Comparison of ENCODE assay signal across 8 cellular contexts in genomic region chr17:31548709-31549108, GRCh38.
DNase-seq lines count a peak whose midpoint lies in the region; ATAC-seq and TF ChIP-seq lines count a peak whose summit lies in the region.

No MANE protein-coding gene starts in this region.

- H3K27me3 ChIP-seq in iPS-20b (ENCODE audit: insufficient read depth, low read length) (peaks cover 26% of the 10 kb centered on the region), thoracic aorta (replicated peaks; ENCODE audit: insufficient read depth) (no peaks in the 10 kb centered on the region)

- H3K9ac ChIP-seq in iPS-20b (ENCODE audit: low read depth, low read length): peak overlapping the region; percentile 91

- peak overlapping the region; percentile 86 for H3K27ac Mint-ChIP-seq in T-helper 1 cell treated with Interleukin-12 subunit alpha and Interleukin-12 subunit beta and Interleukin-4 antibody, amounts not matched to agents 30 μg/mL and 1 μg/mL, for 36 hours
- peak overlapping the region; percentile 80 for H3K27ac Mint-ChIP-seq in activated T-helper 2 cell treated with anti-CD3 and anti-CD28 coated beads, Interferon-gamma antibody, Interleukin-2, Interleukin-4, amounts not matched to agents 10 μg/mL and 5 μg/mL and 100 μg/mL, durations not matched to agents 14 hours and 24 hours and 36 hours

- H3K27me3 Mint-ChIP-seq in T-helper 1 cell treated with Interleukin-12 subunit alpha and Interleukin-12 subunit beta and Interleukin-4 antibody, amounts not matched to agents 30 μg/mL and 1 μg/mL, for 36 hours (ENCODE audit: low read depth): peaks cover 9% of the 10 kb centered on the region
- peaks cover 9% of the 10 kb centered on the region for H3K27me3 Mint-ChIP-seq in activated T-helper 2 cell treated with anti-CD3 and anti-CD28 coated beads, Interferon-gamma antibody, Interleukin-2, Interleukin-4, amounts not matched to agents 10 μg/mL and 5 μg/mL and 100 μg/mL, durations not matched to agents 14 hours and 24 hours and 36 hours (ENCODE audit: low read depth)

- peak overlapping the region; percentile 99 for H3K4me3 ChIP-seq in iPS-20b (ENCODE audit: low read length)
- H3K4me3 ChIP-seq in thoracic aorta: peak overlapping the region; percentile 90

- no peak for TF ChIP-seq CTCF in thoracic aorta (IDR thresholded peaks at IDR 0.05)

- intact Hi-C loops in activated T-helper 2 cell treated with anti-CD3 and anti-CD28 coated beads, Interferon-gamma antibody, Interleukin-2, Interleukin-4, amounts not matched to agents 10 μg/mL and 5 μg/mL and 100 μg/mL, durations not matched to agents 14 hours and 24 hours and 36 hours (cut with micrococcal nuclease): no loop called here

- H3K36me3 ChIP-seq in iPS-20b (ENCODE audit: insufficient read depth, low read depth, low read length) (no peaks in the 10 kb centered on the region), thoracic aorta (no peaks in the 10 kb centered on the region)

- H3K9me3 ChIP-seq in iPS-20b (ENCODE audit: insufficient read depth, low read depth, low read length) (no peaks in the 10 kb centered on the region), thoracic aorta (no peaks in the 10 kb centered on the region)

- H3K4me3 Mint-ChIP-seq in T-helper 1 cell treated with Interleukin-12 subunit alpha and Interleukin-12 subunit beta and Interleukin-4 antibody, amounts not matched to agents 30 μg/mL and 1 μg/mL, for 36 hours: peak overlapping the region; percentile 88
- H3K4me3 Mint-ChIP-seq in activated T-helper 2 cell treated with anti-CD3 and anti-CD28 coated beads, Interferon-gamma antibody, Interleukin-2, Interleukin-4, amounts not matched to agents 10 μg/mL and 5 μg/mL and 100 μg/mL, durations not matched to agents 14 hours and 24 hours and 36 hours (ENCODE audit: low read depth): peak overlapping the region; percentile 85

- H3K27ac ChIP-seq in iPS-20b (ENCODE audit: low read length): peak overlapping the region; percentile 89
- H3K27ac ChIP-seq in thoracic aorta: peak overlapping the region; percentile 89 to 90

- no peak for DNase-seq in T-helper 1 cell
- DNase-seq in activated T-helper 2 cell treated with anti-CD3 and anti-CD28 coated beads, Interferon-gamma antibody, Interleukin-2, Interleukin-4, amounts not matched to agents 10 μg/mL and 5 μg/mL and 100 μg/mL, durations not matched to agents 14 hours and 24 hours and 36 hours (ENCODE audit: low spot score): no peak
- DNase-seq in thoracic aorta (ENCODE audit: low spot score): no peak
- no peak for DNase-seq in stimulated activated naive CD4-positive, alpha-beta T cell treated with Interleukin-2 at 50 U/mL for 16 hours (lab: John Stamatoyannopoulos, UW)
- no peak for DNase-seq in NCI-H2196 treated with DMSO at 0.1 percent for 48 hours (lab: John Stamatoyannopoulos, UW; ENCODE audit: unreplicated experiment)

- ATAC-seq in thoracic aorta (ENCODE audit: insufficient number of reproducible peaks, low FRiP score, low read depth): no peak
- no peak for ATAC-seq in HG03354 (IDR thresholded peaks at IDR 0.05; ENCODE audit: poor library complexity, severe bottlenecking, unreplicated experiment)

- H3K4me1 ChIP-seq in iPS-20b (ENCODE audit: insufficient read depth, low read length) (no peaks in the 10 kb centered on the region), thoracic aorta (ENCODE audit: control insufficient read depth in 1 of 2, low read depth in 2 of 2) (peaks cover 4 to 17% of the 10 kb centered on the region in 2 donors)

- peaks cover 3% of the 10 kb centered on the region for H3K9me3 Mint-ChIP-seq in T-helper 1 cell treated with Interleukin-12 subunit alpha and Interleukin-12 subunit beta and Interleukin-4 antibody, amounts not matched to agents 30 μg/mL and 1 μg/mL, for 36 hours
- H3K9me3 Mint-ChIP-seq in activated T-helper 2 cell treated with anti-CD3 and anti-CD28 coated beads, Interferon-gamma antibody, Interleukin-2, Interleukin-4, amounts not matched to agents 10 μg/mL and 5 μg/mL and 100 μg/mL, durations not matched to agents 14 hours and 24 hours and 36 hours: no peaks in the 10 kb centered on the region

- no peaks in the 10 kb centered on the region for H3K36me3 Mint-ChIP-seq in T-helper 1 cell treated with Interleukin-12 subunit alpha and Interleukin-12 subunit beta and Interleukin-4 antibody, amounts not matched to agents 30 μg/mL and 1 μg/mL, for 36 hours (ENCODE audit: low read depth)
- no peaks in the 10 kb centered on the region for H3K36me3 Mint-ChIP-seq in activated T-helper 2 cell treated with anti-CD3 and anti-CD28 coated beads, Interferon-gamma antibody, Interleukin-2, Interleukin-4, amounts not matched to agents 10 μg/mL and 5 μg/mL and 100 μg/mL, durations not matched to agents 14 hours and 24 hours and 36 hours (ENCODE audit: low read depth)

- H3K4me1 Mint-ChIP-seq in T-helper 1 cell treated with Interleukin-12 subunit alpha and Interleukin-12 subunit beta and Interleukin-4 antibody, amounts not matched to agents 30 μg/mL and 1 μg/mL, for 36 hours (ENCODE audit: low read depth): peaks cover 18% of the 10 kb centered on the region
- peaks cover 20% of the 10 kb centered on the region for H3K4me1 Mint-ChIP-seq in activated T-helper 2 cell treated with anti-CD3 and anti-CD28 coated beads, Interferon-gamma antibody, Interleukin-2, Interleukin-4, amounts not matched to agents 10 μg/mL and 5 μg/mL and 100 μg/mL, durations not matched to agents 14 hours and 24 hours and 36 hours (ENCODE audit: low read depth)
